ENCODE assay signal across 1 cellular context in the genomic region with DNA sequence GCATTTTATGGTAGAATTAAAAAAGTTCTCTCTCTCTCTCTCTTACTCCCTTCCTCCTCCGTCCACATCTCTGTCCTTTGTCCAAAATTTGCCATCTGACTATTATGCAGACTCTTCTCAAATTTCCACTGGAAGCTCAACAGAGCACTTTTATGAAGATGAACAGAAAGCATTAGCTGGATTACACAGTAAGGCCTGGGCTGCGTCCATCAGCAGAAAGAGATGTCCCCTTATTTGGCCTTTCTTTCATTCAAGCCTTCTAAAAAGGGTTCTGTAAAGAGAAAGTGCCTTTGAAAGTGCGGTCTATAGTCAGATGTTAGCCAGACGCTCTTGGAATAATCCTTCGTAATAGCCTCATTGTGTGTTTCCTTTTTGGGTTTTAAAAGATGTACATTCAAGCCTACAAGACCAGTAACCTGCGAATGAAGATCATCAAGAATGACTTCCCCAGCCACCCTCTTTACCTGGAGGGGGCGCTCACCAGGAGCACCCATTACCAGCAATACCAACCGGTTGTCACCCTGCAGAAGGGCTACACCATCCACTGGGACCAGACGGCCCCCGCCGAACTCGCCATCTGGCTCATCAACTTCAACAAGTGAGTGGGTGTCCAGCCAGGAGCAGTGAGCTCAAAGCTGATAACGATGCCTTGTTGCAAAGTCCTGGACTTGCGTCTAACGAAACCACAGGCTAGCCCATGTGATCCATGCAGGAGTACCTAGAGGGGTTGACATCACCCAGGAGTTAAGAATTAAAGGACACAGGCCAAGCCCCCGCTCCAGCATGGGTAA.
TF ChIP-seq lines count a peak whose summit lies in the region.

No MANE protein-coding gene starts in this region.

TF ChIP-seq in GM23338, 12 proteins besides CTCF, POLR2A, EP300 and RAD21 (continued from another document):
- TF ChIP-seq, protein P1, sequence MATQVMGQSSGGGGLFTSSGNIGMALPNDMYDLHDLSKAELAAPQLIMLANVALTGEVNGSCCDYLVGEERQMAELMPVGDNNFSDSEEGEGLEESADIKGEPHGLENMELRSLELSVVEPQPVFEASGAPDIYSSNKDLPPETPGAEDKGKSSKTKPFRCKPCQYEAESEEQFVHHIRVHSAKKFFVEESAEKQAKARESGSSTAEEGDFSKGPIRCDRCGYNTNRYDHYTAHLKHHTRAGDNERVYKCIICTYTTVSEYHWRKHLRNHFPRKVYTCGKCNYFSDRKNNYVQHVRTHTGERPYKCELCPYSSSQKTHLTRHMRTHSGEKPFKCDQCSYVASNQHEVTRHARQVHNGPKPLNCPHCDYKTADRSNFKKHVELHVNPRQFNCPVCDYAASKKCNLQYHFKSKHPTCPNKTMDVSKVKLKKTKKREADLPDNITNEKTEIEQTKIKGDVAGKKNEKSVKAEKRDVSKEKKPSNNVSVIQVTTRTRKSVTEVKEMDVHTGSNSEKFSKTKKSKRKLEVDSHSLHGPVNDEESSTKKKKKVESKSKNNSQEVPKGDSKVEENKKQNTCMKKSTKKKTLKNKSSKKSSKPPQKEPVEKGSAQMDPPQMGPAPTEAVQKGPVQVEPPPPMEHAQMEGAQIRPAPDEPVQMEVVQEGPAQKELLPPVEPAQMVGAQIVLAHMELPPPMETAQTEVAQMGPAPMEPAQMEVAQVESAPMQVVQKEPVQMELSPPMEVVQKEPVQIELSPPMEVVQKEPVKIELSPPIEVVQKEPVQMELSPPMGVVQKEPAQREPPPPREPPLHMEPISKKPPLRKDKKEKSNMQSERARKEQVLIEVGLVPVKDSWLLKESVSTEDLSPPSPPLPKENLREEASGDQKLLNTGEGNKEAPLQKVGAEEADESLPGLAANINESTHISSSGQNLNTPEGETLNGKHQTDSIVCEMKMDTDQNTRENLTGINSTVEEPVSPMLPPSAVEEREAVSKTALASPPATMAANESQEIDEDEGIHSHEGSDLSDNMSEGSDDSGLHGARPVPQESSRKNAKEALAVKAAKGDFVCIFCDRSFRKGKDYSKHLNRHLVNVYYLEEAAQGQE (IDR thresholded peaks at IDR 0.05; ENCODE audit: unreplicated experiment), result no peak
- TF ChIP-seq EZH2phosphoT487 (IDR thresholded peaks at IDR 0.05; ENCODE audit: unreplicated experiment) (no peak), CREB1 (CRISPR knock-in tag; IDR thresholded peaks at IDR 0.05; ENCODE audit: low read depth) (no peak), ZNF331 (CRISPR knock-in tag; IDR thresholded peaks at IDR 0.05; ENCODE audit: low read depth) (no peak), STAT1 (IDR thresholded peaks at IDR 0.05; ENCODE audit: unreplicated experiment) (no peak), EZH2 (IDR thresholded peaks at IDR 0.05; ENCODE audit: low read depth, unreplicated experiment) (no peak), NANOG (IDR thresholded peaks at IDR 0.05; ENCODE audit: borderline replicate concordance) (no peak), JUNB (IDR thresholded peaks at IDR 0.05; ENCODE audit: unreplicated experiment) (no peak), POLR2AphosphoS5 (IDR thresholded peaks at IDR 0.05; ENCODE audit: low read depth) (no peak)
- TF ChIP-seq, protein P2, sequence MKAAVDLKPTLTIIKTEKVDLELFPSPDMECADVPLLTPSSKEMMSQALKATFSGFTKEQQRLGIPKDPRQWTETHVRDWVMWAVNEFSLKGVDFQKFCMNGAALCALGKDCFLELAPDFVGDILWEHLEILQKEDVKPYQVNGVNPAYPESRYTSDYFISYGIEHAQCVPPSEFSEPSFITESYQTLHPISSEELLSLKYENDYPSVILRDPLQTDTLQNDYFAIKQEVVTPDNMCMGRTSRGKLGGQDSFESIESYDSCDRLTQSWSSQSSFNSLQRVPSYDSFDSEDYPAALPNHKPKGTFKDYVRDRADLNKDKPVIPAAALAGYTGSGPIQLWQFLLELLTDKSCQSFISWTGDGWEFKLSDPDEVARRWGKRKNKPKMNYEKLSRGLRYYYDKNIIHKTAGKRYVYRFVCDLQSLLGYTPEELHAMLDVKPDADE (IDR thresholded peaks at IDR 0.05), result no peak
- TF ChIP-seq, protein P3, sequence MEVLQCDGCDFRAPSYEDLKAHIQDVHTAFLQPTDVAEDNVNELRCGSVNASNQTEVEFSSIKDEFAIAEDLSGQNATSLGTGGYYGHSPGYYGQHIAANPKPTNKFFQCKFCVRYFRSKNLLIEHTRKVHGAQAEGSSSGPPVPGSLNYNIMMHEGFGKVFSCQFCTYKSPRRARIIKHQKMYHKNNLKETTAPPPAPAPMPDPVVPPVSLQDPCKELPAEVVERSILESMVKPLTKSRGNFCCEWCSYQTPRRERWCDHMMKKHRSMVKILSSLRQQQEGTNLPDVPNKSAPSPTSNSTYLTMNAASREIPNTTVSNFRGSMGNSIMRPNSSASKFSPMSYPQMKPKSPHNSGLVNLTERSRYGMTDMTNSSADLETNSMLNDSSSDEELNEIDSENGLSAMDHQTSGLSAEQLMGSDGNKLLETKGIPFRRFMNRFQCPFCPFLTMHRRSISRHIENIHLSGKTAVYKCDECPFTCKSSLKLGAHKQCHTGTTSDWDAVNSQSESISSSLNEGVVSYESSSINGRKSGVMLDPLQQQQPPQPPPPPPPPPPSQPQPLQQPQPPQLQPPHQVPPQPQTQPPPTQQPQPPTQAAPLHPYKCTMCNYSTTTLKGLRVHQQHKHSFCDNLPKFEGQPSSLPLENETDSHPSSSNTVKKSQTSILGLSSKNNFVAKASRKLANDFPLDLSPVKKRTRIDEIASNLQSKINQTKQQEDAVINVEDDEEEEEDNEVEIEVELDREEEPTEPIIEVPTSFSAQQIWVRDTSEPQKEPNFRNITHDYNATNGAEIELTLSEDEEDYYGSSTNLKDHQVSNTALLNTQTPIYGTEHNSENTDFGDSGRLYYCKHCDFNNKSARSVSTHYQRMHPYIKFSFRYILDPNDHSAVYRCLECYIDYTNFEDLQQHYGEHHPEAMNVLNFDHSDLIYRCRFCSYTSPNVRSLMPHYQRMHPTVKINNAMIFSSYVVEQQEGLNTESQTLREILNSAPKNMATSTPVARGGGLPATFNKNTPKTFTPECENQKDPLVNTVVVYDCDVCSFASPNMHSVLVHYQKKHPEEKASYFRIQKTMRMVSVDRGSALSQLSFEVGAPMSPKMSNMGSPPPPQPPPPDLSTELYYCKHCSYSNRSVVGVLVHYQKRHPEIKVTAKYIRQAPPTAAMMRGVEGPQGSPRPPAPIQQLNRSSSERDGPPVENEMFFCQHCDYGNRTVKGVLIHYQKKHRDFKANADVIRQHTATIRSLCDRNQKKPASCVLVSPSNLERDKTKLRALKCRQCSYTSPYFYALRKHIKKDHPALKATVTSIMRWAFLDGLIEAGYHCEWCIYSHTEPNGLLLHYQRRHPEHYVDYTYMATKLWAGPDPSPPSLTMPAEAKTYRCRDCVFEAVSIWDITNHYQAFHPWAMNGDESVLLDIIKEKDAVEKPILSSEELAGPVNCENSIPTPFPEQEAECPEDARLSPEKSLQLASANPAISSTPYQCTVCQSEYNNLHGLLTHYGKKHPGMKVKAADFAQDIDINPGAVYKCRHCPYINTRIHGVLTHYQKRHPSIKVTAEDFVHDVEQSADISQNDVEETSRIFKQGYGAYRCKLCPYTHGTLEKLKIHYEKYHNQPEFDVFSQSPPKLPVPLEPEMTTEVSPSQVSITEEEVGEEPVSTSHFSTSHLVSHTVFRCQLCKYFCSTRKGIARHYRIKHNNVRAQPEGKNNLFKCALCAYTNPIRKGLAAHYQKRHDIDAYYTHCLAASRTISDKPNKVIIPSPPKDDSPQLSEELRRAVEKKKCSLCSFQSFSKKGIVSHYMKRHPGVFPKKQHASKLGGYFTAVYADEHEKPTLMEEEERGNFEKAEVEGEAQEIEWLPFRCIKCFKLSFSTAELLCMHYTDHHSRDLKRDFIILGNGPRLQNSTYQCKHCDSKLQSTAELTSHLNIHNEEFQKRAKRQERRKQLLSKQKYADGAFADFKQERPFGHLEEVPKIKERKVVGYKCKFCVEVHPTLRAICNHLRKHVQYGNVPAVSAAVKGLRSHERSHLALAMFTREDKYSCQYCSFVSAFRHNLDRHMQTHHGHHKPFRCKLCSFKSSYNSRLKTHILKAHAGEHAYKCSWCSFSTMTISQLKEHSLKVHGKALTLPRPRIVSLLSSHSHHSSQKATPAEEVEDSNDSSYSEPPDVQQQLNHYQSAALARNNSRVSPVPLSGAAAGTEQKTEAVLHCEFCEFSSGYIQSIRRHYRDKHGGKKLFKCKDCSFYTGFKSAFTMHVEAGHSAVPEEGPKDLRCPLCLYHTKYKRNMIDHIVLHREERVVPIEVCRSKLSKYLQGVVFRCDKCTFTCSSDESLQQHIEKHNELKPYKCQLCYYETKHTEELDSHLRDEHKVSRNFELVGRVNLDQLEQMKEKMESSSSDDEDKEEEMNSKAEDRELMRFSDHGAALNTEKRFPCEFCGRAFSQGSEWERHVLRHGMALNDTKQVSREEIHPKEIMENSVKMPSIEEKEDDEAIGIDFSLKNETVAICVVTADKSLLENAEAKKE (CRISPR knock-in tag; IDR thresholded peaks at IDR 0.05), result no peak
